Comparison of ENCODE assay signal across 15 cellular contexts in the genomic region with DNA sequence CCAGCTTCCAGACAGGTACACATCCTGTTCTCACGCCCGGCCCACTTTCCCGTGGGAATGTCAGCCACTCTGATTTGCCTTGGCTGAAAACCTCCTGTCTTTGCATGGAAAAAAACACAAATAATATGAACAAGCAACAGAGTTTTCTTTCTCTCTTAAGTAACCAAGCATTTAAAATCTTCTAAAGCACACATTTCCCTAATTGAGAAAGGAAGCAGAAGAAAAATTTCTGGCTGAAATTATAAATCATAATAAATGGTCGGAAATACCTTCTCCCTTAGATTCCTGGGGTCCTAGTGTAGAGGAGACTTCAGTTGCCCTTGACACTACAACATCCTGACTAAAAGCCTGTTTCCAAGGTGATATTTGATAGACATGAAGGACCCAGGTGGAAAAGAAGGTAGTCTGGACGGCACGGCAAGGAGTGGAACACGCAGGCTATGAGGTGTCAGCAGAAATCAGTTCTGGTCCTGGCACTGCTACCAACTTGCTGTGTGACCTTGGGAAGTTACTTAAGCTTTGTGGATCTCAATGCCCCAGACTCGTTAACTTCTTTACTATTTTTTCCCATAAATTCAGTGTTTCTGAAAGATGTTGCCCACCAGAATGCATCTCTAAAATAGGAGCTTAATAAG. TPM values are rescaled to one million over a fixed set of nuclear protein-coding genes. Genes with fewer than 3 reads are reported as not detected.
DNase-seq lines count a peak whose midpoint lies in the region; ATAC-seq, FAIRE-seq and TF ChIP-seq lines count a peak whose summit lies in the region.
"Had no signal": no experiment of that assay in that cellular context is flagged by ENCODE, and none has a peak within 500 bp of the region (broad histone marks: within the 10 kb centered on the region; RNA-seq: fewer than 3 reads in every experiment).

No MANE protein-coding gene starts in this region.

- DNase-seq in HepG2 (ENCODE audit: low spot score) = no peak
- no peak for DNase-seq in right lobe of liver
- no peak for DNase-seq in activated CD4-positive, alpha-beta memory T cell treated with anti-CD3 and anti-CD28 coated beads for 36 hours
- no peak for DNase-seq in NCI-H524 (lab: John Stamatoyannopoulos, UW)
- DNase-seq in erythroblast (lab: John Stamatoyannopoulos, UW) = no peak
- DNase-seq in D341Med (ENCODE audit: low spot score) = no peak

- no peak overlapping the region for H2AFZ ChIP-seq in HepG2 (ENCODE audit: low read length)

- no peaks in the 10 kb centered on the region for H3K9me3 ChIP-seq in HepG2 (ENCODE audit: low read length)
- H3K9me3 ChIP-seq in right lobe of liver = no peaks in the 10 kb centered on the region
- H3K9me3 ChIP-seq in mucosa of stomach (ENCODE audit: control insufficient read depth, low read length) = no peaks in the 10 kb centered on the region
- H3K9me3 ChIP-seq: HAP-1, upper lobe of left lung had no signal

- CTCF ChIA-PET in HepG2 (lab: Yijun Ruan, JAX; ENCODE audit: low intra/inter-chr PET ratio, low total read pairs) = interaction anchor here (0.6 to 2.3 kb wide), 4 partner anchors 412 to 480 kb away, joined by 3 to 51 read pairs (median 5); no protein-coding TSS in a partner anchor
- CTCF ChIA-PET in activated CD4-positive, alpha-beta memory T cell treated with anti-CD3 and anti-CD28 coated beads for 36 hours (lab: Charles Lee) = interaction anchor here (0.6 to 4.1 kb wide), 70 partner anchors 9 to 488 kb away, joined by 3 to 157 read pairs (median 5); partner anchors contain the start of gene ETV6

- no peak for ATAC-seq in HepG2
- no peak for ATAC-seq in right lobe of liver
- no peak for ATAC-seq in HG02938 (IDR thresholded peaks at IDR 0.05; ENCODE audit: unreplicated experiment)

- no peak for FAIRE-seq in HepG2 (lab: Jason Lieb, UNC)
- FAIRE-seq: TTC549 had no signal

- TF ChIP-seq POLR2A in HepG2 (IDR thresholded peaks at IDR 0.05; ENCODE audit: insufficient read depth in 1 of 2, low read depth in 2 of 2, low read length in 2 of 2) (no peak), right lobe of liver (IDR thresholded peaks at IDR 0.05) (no peak), erythroblast (IDR thresholded peaks at IDR 0.05; ENCODE audit: low read length) (no peak)

- TF ChIP-seq EP300 in HepG2 (IDR thresholded peaks at IDR 0.05; ENCODE audit: low read depth in 2 of 2, low read length in 2 of 2) (no peak), HepG2 (CRISPR knock-in tag; IDR thresholded peaks at IDR 0.05; ENCODE audit: borderline replicate concordance) (no peak)

- no peaks in the 10 kb centered on the region for H3K9me3 Mint-ChIP-seq in activated CD4-positive, alpha-beta memory T cell treated with anti-CD3 and anti-CD28 coated beads for 36 hours

- POLR2A ChIA-PET in HepG2 (lab: Yijun Ruan, JAX) = no interaction called here
- POLR2A ChIA-PET in activated CD4-positive, alpha-beta memory T cell treated with anti-CD3 and anti-CD28 coated beads for 36 hours (lab: Charles Lee) = interaction anchor here (0.7 to 3.6 kb wide), 12 partner anchors 21 to 452 kb away, joined by 3 to 67 read pairs (median 4); partner anchors contain the start of gene ETV6

- H3K27me3 ChIP-seq in HepG2 (ENCODE audit: control insufficient read depth in 1 of 2, insufficient read depth in 2 of 2, low read length in 2 of 2) (peaks cover 3 to 13% of the 10 kb centered on the region in 2 experiments; a peak in 1 of 5 replicates), right lobe of liver (no peaks in the 10 kb centered on the region), mucosa of stomach (ENCODE audit: control insufficient read depth, insufficient read depth, low read length) (no peaks in the 10 kb centered on the region)
- H3K27me3 ChIP-seq: upper lobe of left lung had no signal

- no peak overlapping the region for H3K4me3 ChIP-seq in HepG2 (replicated peaks in 1 of 3; ENCODE audit: insufficient read depth in 1 of 3, low read depth in 2 of 3, low read length in 3 of 3)
- no peak overlapping the region for H3K4me3 ChIP-seq in right lobe of liver
- H3K4me3 ChIP-seq in mucosa of stomach (ENCODE audit: low read length) = peak overlapping the region; percentile 60

- H3K4me2 ChIP-seq in HepG2 (ENCODE audit: low read depth, low read length) = no peak overlapping the region; the same call in 1 of the 2 replicates

- TF ChIP-seq RAD21 in HepG2 (CRISPR knock-in tag; IDR thresholded peaks at IDR 0.05) = no peak

- H3K27ac Mint-ChIP-seq in activated CD4-positive, alpha-beta memory T cell treated with anti-CD3 and anti-CD28 coated beads for 36 hours = peak overlapping the region; percentile 88

- H3K9ac ChIP-seq in HepG2 (ENCODE audit: insufficient read depth, low read depth, low read length) = no peak overlapping the region
- H3K9ac ChIP-seq in mucosa of stomach (ENCODE audit: low read length) = no peak overlapping the region

- no peaks in the 10 kb centered on the region for H4K20me1 ChIP-seq in HepG2 (ENCODE audit: insufficient read depth, low read length)

- H3K4me1 ChIP-seq in HepG2 (ENCODE audit: insufficient read depth, low read length) = peaks cover 16% of the 10 kb centered on the region
- peaks cover 0 to 6% (median 0%) of the 10 kb centered on the region in 4 donors for H3K4me1 ChIP-seq in right lobe of liver
- H3K4me1 ChIP-seq in mucosa of stomach (ENCODE audit: control insufficient read depth, insufficient read depth, low read length) = peaks cover 25% of the 10 kb centered on the region

- peaks cover 64% of the 10 kb centered on the region for H3K4me1 Mint-ChIP-seq in activated CD4-positive, alpha-beta memory T cell treated with anti-CD3 and anti-CD28 coated beads for 36 hours (ENCODE audit: low read depth)

- intact Hi-C loops in HepG2 (cut with micrococcal nuclease; ENCODE audit: unreplicated experiment) (loop anchor here (1.0 to 10.0 kb wide), 4 partner anchors 129 to 479 kb away; no protein-coding TSS in a partner anchor), right lobe of liver (cut with DNase I) (loop anchor here (5.0 to 10.0 kb wide), 2 partner anchors 449 to 451 kb away; no protein-coding TSS in a partner anchor)
- intact Hi-C loops in activated CD4-positive, alpha-beta memory T cell treated with anti-CD3 and anti-CD28 coated beads for 36 hours (cut with micrococcal nuclease) = loop anchor here (1.0 to 5.0 kb wide), 13 partner anchors 23 to 487 kb away; partner anchors contain the start of gene BCL2L14

- H3K27me3 Mint-ChIP-seq in activated CD4-positive, alpha-beta memory T cell treated with anti-CD3 and anti-CD28 coated beads for 36 hours = peaks cover 1% of the 10 kb centered on the region

- no peaks in the 10 kb centered on the region for H3K79me2 ChIP-seq in HepG2 (ENCODE audit: insufficient read depth, low read length)

- WGBS in HepG2 (ENCODE audit: low lambda C conversion rate) = 22% methylated on average over 8 of the region's 8 CpGs
- WGBS in right lobe of liver (ENCODE audit: insufficient coverage, low coverage, low lambda C conversion rate, missing lambda C conversion rate) = 14% methylated on average over 8 of the region's 8 CpGs

- H3K4me3 Mint-ChIP-seq in activated CD4-positive, alpha-beta memory T cell treated with anti-CD3 and anti-CD28 coated beads for 36 hours = peak overlapping the region; percentile 72

- no TSS peak for BruUV-seq in HepG2 (replicated peaks; lab: Mats Ljungman, UMichigan)

- no peak overlapping the region for H3K27ac ChIP-seq in HepG2 (ENCODE audit: extremely low read length, insufficient read depth, low read length)
- no peak overlapping the region for H3K27ac ChIP-seq in right lobe of liver

- in situ Hi-C loops in HepG2 (cut with HindIII; ENCODE audit: extremely low pct_ligation_motif_present, low pct_unique_long_range_greater_than_20kb) = loop anchor here (5.0 kb wide), 1 partner anchor 451 kb away; no protein-coding TSS in a partner anchor

- TF ChIP-seq CTCF in HepG2 (CRISPR knock-in tag; IDR thresholded peaks at IDR 0.05) = no peak
- TF ChIP-seq CTCF in right lobe of liver (IDR thresholded peaks at IDR 0.05) = no peak

- no peaks in the 10 kb centered on the region for H3K36me3 Mint-ChIP-seq in activated CD4-positive, alpha-beta memory T cell treated with anti-CD3 and anti-CD28 coated beads for 36 hours

- H3K36me3 ChIP-seq in HepG2 (replicated peaks in 1 of 2; ENCODE audit: control insufficient read depth in 1 of 2, insufficient read depth in 2 of 2, low read length in 2 of 2) (no peaks in the 10 kb centered on the region), right lobe of liver (no peaks in the 10 kb centered on the region), mucosa of stomach (ENCODE audit: control insufficient read depth, insufficient read depth, low read length) (no peaks in the 10 kb centered on the region)
- H3K36me3 ChIP-seq: HAP-1, upper lobe of left lung had no signal

TF ChIP-seq in HepG2, 621 proteins besides CTCF, POLR2A, EP300 and RAD21 (continues in another document):
- TF ChIP-seq ZNF549 (CRISPR knock-in tag; IDR thresholded peaks at IDR 0.05) (0 out of 2 replicates have a peak, but pooled peaks have one; percentile 8), RBAK (CRISPR knock-in tag; IDR thresholded peaks at IDR 0.05) (no peak)

RNA-seq across cellular contexts. Expression of gene BCL2L14, which starts 37.0 kb away (rescaled TPM):
- total RNA-seq in HepG2 (2016; rRNA removed; fragmentation: Illumina TruSeq; extraction: Trizol) (0.11 and 0.28 TPM in 2 replicates), right lobe of liver (1 to 10 TPM in 1 of 6 experiments, under 1 TPM in 1, not detected in 4; 0.14 to 1.1 TPM)
- total RNA-seq in HepG2 (2016; cell fraction: cytosol; rRNA removed; fragmentation: Illumina TruSeq; extraction: Trizol; ENCODE audit: low read depth) = 0.30 TPM in 1 of 2 replicates, not detected in the other
- 0.22 and 0.32 TPM in 2 replicates for total RNA-seq in HepG2 (2016; cell fraction: insoluble cytoplasmic fraction; rRNA removed; fragmentation: Illumina TruSeq; extraction: Trizol)
- 0.34 TPM in 1 of 2 replicates, not detected in the other for total RNA-seq in HepG2 (2016; cell fraction: membrane; rRNA removed; fragmentation: Illumina TruSeq; extraction: Trizol)
- total RNA-seq in HepG2 (2016; cell fraction: nucleus; rRNA removed; fragmentation: Illumina TruSeq; extraction: Trizol) = not detected in 2 replicates
- 0.22 TPM in 1 of 2 replicates, not detected in the other for polyA plus RNA-seq in HepG2 (2011; rRNA removed)
- polyA plus RNA-seq in HepG2 (2011; cell fraction: cytosol; rRNA removed) = 0.08 and 0.09 TPM in 2 replicates
- polyA plus RNA-seq in HepG2 (2011; cell fraction: nucleus; rRNA removed) = 0.21 TPM in 1 of 2 replicates, not detected in the other
- 0.07 and 0.24 TPM in 2 replicates for polyA plus RNA-seq in HepG2 (2012)
- not detected in 2 replicates for polyA plus RNA-seq in HepG2 (2016; cell fraction: cytosol; fragmentation: Illumina TruSeq; extraction: Trizol; ENCODE audit: low read depth)
- not detected in 2 replicates for polyA plus RNA-seq in HepG2 (2016; cell fraction: insoluble cytoplasmic fraction; fragmentation: Illumina TruSeq; extraction: Trizol; ENCODE audit: low read depth)
- polyA plus RNA-seq in HepG2 (2016; cell fraction: membrane; fragmentation: Illumina TruSeq; extraction: Trizol; ENCODE audit: low read depth) = not detected in 2 replicates
- not detected in 2 replicates for polyA plus RNA-seq in HepG2 (2016; cell fraction: nucleus; fragmentation: Illumina TruSeq; extraction: Trizol; ENCODE audit: insufficient read depth, low read depth)
- polyA minus RNA-seq in HepG2 (2011; rRNA and poly(A)+ RNA removed; ENCODE audit: low replicate concordance) = 0.35 TPM in 1 of 2 replicates, not detected in the other
- not detected in 2 replicates for polyA minus RNA-seq in HepG2 (2011; cell fraction: cytosol; rRNA and poly(A)+ RNA removed)
- polyA minus RNA-seq in HepG2 (2011; cell fraction: nucleus; rRNA and poly(A)+ RNA removed) = 0.52 TPM in 1 of 2 replicates, not detected in the other
- 10 to 100 TPM; 11.5 to 12.7 TPM for total RNA-seq in activated CD4-positive, alpha-beta memory T cell treated with anti-CD3 and anti-CD28 coated beads for 36 hours
- total RNA-seq: dermis microvascular lymphatic vessel endothelial cell, glomerular endothelial cell, left ventricle myocardium superior, pulmonary artery endothelial cell had no signal

Comparison
In these comparisons a context has a peak if more than half of its experiments do, and no peak if none do; other contexts are left out.
1. RNA of gene BCL2L14, which starts 37.0 kb away (total RNA-seq): 11.5 to 12.7 TPM in activated CD4-positive, alpha-beta memory T cell treated with anti-CD3 and anti-CD28 coated beads for 36 hours; 0.11 to 0.34 TPM in HepG2 and 0.14 to 1.1 TPM in right lobe of liver; every median in the first group is over 4 times any median in the second.